In the genomic region with DNA sequence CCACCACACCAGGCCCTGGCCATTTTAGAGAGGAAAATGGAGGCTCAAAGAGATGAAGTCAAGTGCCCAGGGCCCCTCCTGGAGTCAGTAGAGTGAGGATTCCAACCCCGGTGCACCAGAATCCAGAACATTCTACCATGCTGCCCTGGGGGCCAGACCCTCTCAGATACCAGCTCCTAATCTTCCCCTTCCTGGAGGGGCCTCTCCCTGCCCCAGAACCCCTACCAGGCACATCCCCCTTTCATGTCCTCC, we compare ENCODE assay signal across 13 cellular contexts. TPM values are rescaled to one million over a fixed set of nuclear protein-coding genes. Genes with fewer than 3 reads are reported as not detected.
A peak's percentile ranks its signal among the peaks of the same experiment; 100 is the strongest.
DNase-seq lines count a peak whose midpoint lies in the region; ATAC-seq, FAIRE-seq and TF ChIP-seq lines count a peak whose summit lies in the region.
"Had no signal": no experiment of that assay in that cellular context is flagged by ENCODE, and none has a peak within 500 bp of the region (broad histone marks: within the 10 kb centered on the region; RNA-seq: fewer than 3 reads in every experiment).

No MANE protein-coding gene starts in this region.

- peak overlapping the region; percentile 75 for H3K27ac Mint-ChIP-seq in CD8-positive, alpha-beta T cell

- no peaks in the 10 kb centered on the region for H3K36me3 ChIP-seq in CD8-positive, alpha-beta T cell (ENCODE audit: insufficient read depth, low read length)
- peaks cover 2 to 26% of the 10 kb centered on the region in 2 donors for H3K36me3 ChIP-seq in esophagus (ENCODE audit: control insufficient read depth in 2 of 2, insufficient read depth in 2 of 2, low read length in 1 of 2)
- peaks cover 7 to 15% of the 10 kb centered on the region in 2 donors for H3K36me3 ChIP-seq in small intestine (ENCODE audit: control insufficient read depth in 2 of 2, insufficient read depth in 2 of 2, low read length in 2 of 2)

- POLR2A ChIA-PET in CD8-positive, alpha-beta T cell (lab: Charles Lee), result no interaction called here
- POLR2A ChIA-PET in RWPE1 (lab: Yijun Ruan, JAX; ENCODE audit: low non-redundant PET), result no interaction called here

- no peak overlapping the region for H3K4me3 Mint-ChIP-seq in CD8-positive, alpha-beta T cell

- FAIRE-seq in small intestine (lab: Jason Lieb, UNC), result no peak

- no peaks in the 10 kb centered on the region for H3K27me3 Mint-ChIP-seq in CD8-positive, alpha-beta T cell (ENCODE audit: low read depth)

- no peaks in the 10 kb centered on the region for H3K27me3 ChIP-seq in CD8-positive, alpha-beta T cell (ENCODE audit: insufficient read depth, low read length)
- H3K27me3 ChIP-seq in esophagus (ENCODE audit: control insufficient read depth in 1 of 2, insufficient read depth in 2 of 2, low read length in 2 of 2), result no peaks in the 10 kb centered on the region
- no peaks in the 10 kb centered on the region for H3K27me3 ChIP-seq in small intestine (ENCODE audit: control insufficient read depth in 2 of 2, insufficient read depth in 2 of 2, low read length in 2 of 2)

- H3K36me3 Mint-ChIP-seq in CD8-positive, alpha-beta T cell, result peaks cover 8% of the 10 kb centered on the region

- no peak for ATAC-seq in CD8-positive, alpha-beta T cell
- ATAC-seq in HG03159 (IDR thresholded peaks at IDR 0.05; ENCODE audit: unreplicated experiment) (no peak), GM18502 (IDR thresholded peaks at IDR 0.05; ENCODE audit: poor library complexity, unreplicated experiment) (no peak)

- intact Hi-C loops in CD8-positive, alpha-beta T cell (cut with DNase I, micrococcal nuclease), result loop anchor here (5.0 kb wide), 2 partner anchors 86 to 99 kb away; a partner anchor contains a TSS

- no peak overlapping the region for H3K4me3 ChIP-seq in CD8-positive, alpha-beta T cell (ENCODE audit: low read depth, low read length)
- H3K4me3 ChIP-seq in esophagus (ENCODE audit: low read depth in 1 of 2, low read length in 2 of 2), result no peak overlapping the region
- H3K4me3 ChIP-seq in small intestine (ENCODE audit: low read depth in 1 of 2, low read length in 2 of 2), result no peak overlapping the region

- no peaks in the 10 kb centered on the region for H3K9me3 Mint-ChIP-seq in CD8-positive, alpha-beta T cell

- 93 to 100% methylated on average over 1 of the region's 1 CpG for WGBS in esophagus, 2 donors
- WGBS in small intestine, 3 donors, result 90 to 100% (median 96%) methylated on average over 1 of the region's 1 CpG

- CTCF ChIA-PET in CD8-positive, alpha-beta T cell (lab: Charles Lee), result interaction anchor here (0.8 to 1.6 kb wide), 3 partner anchors 137 to 197 kb away, joined by 3 to 5 read pairs (median 4); a partner anchor contains a TSS
- CTCF ChIA-PET in RWPE1 (lab: Yijun Ruan, JAX), result interaction anchor here (0.8 to 3.3 kb wide), 4 partner anchors 34 to 105 kb away, joined by 3 to 18 read pairs (median 4); no protein-coding TSS in a partner anchor

- no peaks in the 10 kb centered on the region for H3K9me3 ChIP-seq in CD8-positive, alpha-beta T cell (ENCODE audit: low read length)
- H3K9me3 ChIP-seq in esophagus (ENCODE audit: control insufficient read depth in 2 of 2, insufficient read depth in 1 of 2, low read depth in 1 of 2, low read length in 1 of 2) (no peaks in the 10 kb centered on the region), small intestine (ENCODE audit: control insufficient read depth, low read depth) (no peaks in the 10 kb centered on the region)

- DNase-seq in CD8-positive, alpha-beta T cell, result no peak
- DNase-seq in RWPE1 (ENCODE audit: low spot score) (no peak), small intestine (no peak), GM20000 (ENCODE audit: low spot score) (no peak)
- DNase-seq in stimulated activated CD4-positive, alpha-beta T cell treated with anti-CD3 and anti-CD28 coated beads, Interleukin-4, amount 100 ng/mL, for 4 hours, result no peak
- DNase-seq: activated CD4-positive, CD25-positive, alpha-beta regulatory T cell; activated naive CD4-positive, alpha-beta T cell treated with anti-CD3 and anti-CD28 coated beads, Interleukin-2, amount 50 U/mL, for 16 hours; DMS153; NCI-H2107; stimulated activated naive CD4-positive, alpha-beta T cell had no signal

- peaks cover 42% of the 10 kb centered on the region for H3K4me1 Mint-ChIP-seq in CD8-positive, alpha-beta T cell (ENCODE audit: low read depth)

- no peak overlapping the region for H3K27ac ChIP-seq in CD8-positive, alpha-beta T cell (ENCODE audit: low read depth, low read length)
- H3K27ac ChIP-seq in RWPE1, result peak overlapping the region; percentile 84
- H3K27ac ChIP-seq in esophagus (ENCODE audit: low read depth in 2 of 2, low read length in 1 of 2), result peak overlapping the region; percentile 83 to 88
- peak overlapping the region; percentile 68 to 93 for H3K27ac ChIP-seq in small intestine (ENCODE audit: low read depth in 1 of 2, low read length in 1 of 2)

- TF ChIP-seq CTCF in CD8-positive, alpha-beta T cell (IDR thresholded peaks at IDR 0.05), result no peak
- no peak for TF ChIP-seq CTCF in RWPE1 (conservative IDR thresholded peaks at IDR 0.05; ENCODE audit: low read depth)
- no peak for TF ChIP-seq CTCF in GM20000 (IDR thresholded peaks at IDR 0.05; ENCODE audit: extremely low read depth, missing control alignments)

- H3K4me1 ChIP-seq in CD8-positive, alpha-beta T cell (ENCODE audit: insufficient read depth, low read length), result peaks cover 36% of the 10 kb centered on the region
- H3K4me1 ChIP-seq in esophagus (ENCODE audit: control insufficient read depth in 2 of 2, insufficient read depth in 2 of 2, low read length in 1 of 2), result peaks cover 3 to 18% of the 10 kb centered on the region in 2 donors
- peaks cover 0 to 4% of the 10 kb centered on the region in 2 donors for H3K4me1 ChIP-seq in small intestine (ENCODE audit: control insufficient read depth in 2 of 2, insufficient read depth in 1 of 2, low read depth in 1 of 2, low read length in 1 of 2)

RNA-seq across cellular contexts. Expression of a gene that starts 11.1 kb away (rescaled TPM):
- total RNA-seq in CD8-positive, alpha-beta T cell, result 1 to 10 TPM; 2.7 to 3.2 TPM
- 10 to 100 TPM in 1 of 2 donors, 1 to 10 TPM in 1; 4.1 to 12.3 TPM for polyA plus RNA-seq in esophagus
- polyA plus RNA-seq in small intestine, result 10 to 100 TPM in 1 of 3 donors, 1 to 10 TPM in 2; 2.4 to 26.1 (median 2.7) TPM

RNA-seq across cellular contexts. Expression of a gene that starts 40.1 kb away (rescaled TPM):
- total RNA-seq in CD8-positive, alpha-beta T cell, result not detected
- 1,000 to 10,000 TPM in 1 of 2 donors, 100 to 1,000 TPM in 1; 405 to 2,874 TPM for polyA plus RNA-seq in esophagus
- polyA plus RNA-seq in small intestine, result 1 to 10 TPM in 1 of 3 donors, not detected in 2; 1.1 TPM

RNA-seq across cellular contexts. Expression of a gene that starts 55.8 kb away (rescaled TPM):
- not detected for total RNA-seq in CD8-positive, alpha-beta T cell
- polyA plus RNA-seq in esophagus (1,000 to 10,000 TPM; 3,260 to 6,105 TPM), small intestine (1 to 10 TPM in 2 of 3 donors, not detected in 1; 2.0 to 5.4 TPM)

Comparison
In these comparisons a context has a peak if more than half of its experiments do, and no peak if none do; other contexts are left out.
1. RNA of a gene that starts 40.1 kb away (polyA plus RNA-seq): 405 to 2,874 TPM in esophagus; 1.1 TPM in small intestine; every median in the first group is over 100 times any median in the second.
2. RNA of a gene that starts 55.8 kb away (polyA plus RNA-seq): 3,260 to 6,105 TPM in esophagus; 2.0 to 5.4 TPM in small intestine; every median in the first group is over 100 times any median in the second.